ENCODE assay signal across 16 cellular contexts in genomic region chr1:95035536-95035935, GRCh38. TPM values are rescaled to one million over a fixed set of nuclear protein-coding genes. Genes with fewer than 3 reads are reported as not detected.
A peak's percentile ranks its signal among the peaks of the same experiment; 100 is the strongest.
DNase-seq lines count a peak whose midpoint lies in the region; ATAC-seq and TF ChIP-seq lines count a peak whose summit lies in the region.
"Had no signal": no experiment of that assay in that cellular context is flagged by ENCODE, and none has a peak within 500 bp of the region (broad histone marks: within the 10 kb centered on the region; RNA-seq: fewer than 3 reads in every experiment).

No MANE protein-coding gene starts in this region.

- intact Hi-C loops in thyroid gland (cut with DNase I) = no loop called here
- intact Hi-C loops in right lobe of liver (cut with DNase I) = loop anchor here in 1 of 2 donors (10.0 kb wide), 1 partner anchor 171 kb away; no protein-coding TSS in a partner anchor
- intact Hi-C loops in Right ventricle myocardium superior (cut with DNase I) = no loop called here

- 88 to 97% methylated on average over 1 of the region's 1 CpG for WGBS in thyroid gland, 2 donors
- 93% methylated on average over 1 of the region's 1 CpG for WGBS in right lobe of liver (ENCODE audit: insufficient coverage, low coverage, low lambda C conversion rate, missing lambda C conversion rate)

- H3K4me1 ChIP-seq in thyroid gland (peaks cover 0 to 5% of the 10 kb centered on the region in 2 donors), right lobe of liver (no peaks in the 10 kb centered on the region)
- H3K4me1 ChIP-seq: BE2C, upper lobe of right lung had no signal

- H3K27ac ChIP-seq in AG04450 (ENCODE audit: low read depth, low read length) (peak overlapping the region; percentile 58), thyroid gland (no peak overlapping the region), right lobe of liver (no peak overlapping the region)
- H3K27ac ChIP-seq: upper lobe of right lung had no signal

- no peaks in the 10 kb centered on the region for H3K9me3 ChIP-seq in AG04450 (ENCODE audit: control insufficient read depth, insufficient read depth, low read length)
- H3K9me3 ChIP-seq in thyroid gland = no peaks in the 10 kb centered on the region
- H3K9me3 ChIP-seq in right lobe of liver = no peaks in the 10 kb centered on the region
- H3K9me3 ChIP-seq: BE2C, mucosa of descending colon, upper lobe of right lung had no signal

- POLR2A ChIA-PET in AG04450 (lab: Yijun Ruan, JAX) = no interaction called here

- no peaks in the 10 kb centered on the region for H3K9me3 Mint-ChIP-seq in HFFc6
- H3K9me3 Mint-ChIP-seq in stimulated activated memory B cell treated with anti-CD40 and anti-IgM and Interleukin-4, amounts not matched to agents 10 μg/mL and 1 μg/mL and 100 μg/mL, for 72 hours = no peaks in the 10 kb centered on the region

- H3K27me3 Mint-ChIP-seq in HFFc6 (ENCODE audit: insufficient read depth) = no peaks in the 10 kb centered on the region
- no peaks in the 10 kb centered on the region for H3K27me3 Mint-ChIP-seq in stimulated activated memory B cell treated with anti-CD40 and anti-IgM and Interleukin-4, amounts not matched to agents 10 μg/mL and 1 μg/mL and 100 μg/mL, for 72 hours

- ATAC-seq in right lobe of liver (no peak), Right ventricle myocardium superior (ENCODE audit: poor library complexity) (no peak)
- ATAC-seq in stimulated activated memory B cell treated with anti-CD40 and anti-IgM and Interleukin-4, amounts not matched to agents 10 μg/mL and 1 μg/mL and 100 μg/mL, for 72 hours = no peak
- ATAC-seq: mucosa of descending colon, upper lobe of right lung had no signal

- TF ChIP-seq POLR2A in thyroid gland (IDR thresholded peaks at IDR 0.05) = no peak
- no peak for TF ChIP-seq POLR2A in right lobe of liver (IDR thresholded peaks at IDR 0.05)

- peaks cover 14% of the 10 kb centered on the region; the same call in 1 of the 2 replicates for H3K36me3 Mint-ChIP-seq in HFFc6 (ENCODE audit: low read depth)
- H3K36me3 Mint-ChIP-seq in stimulated activated memory B cell treated with anti-CD40 and anti-IgM and Interleukin-4, amounts not matched to agents 10 μg/mL and 1 μg/mL and 100 μg/mL, for 72 hours = no peaks in the 10 kb centered on the region

- no peak overlapping the region for H3K4me3 ChIP-seq in AG04450 (ENCODE audit: low read depth, low read length)
- no peak overlapping the region for H3K4me3 ChIP-seq in thyroid gland (replicated peaks in 1 of 3)
- H3K4me3 ChIP-seq in right lobe of liver = no peak overlapping the region
- H3K4me3 ChIP-seq: mucosa of descending colon, upper lobe of right lung had no signal

- H3K36me3 ChIP-seq in thyroid gland (no peaks in the 10 kb centered on the region), right lobe of liver (no peaks in the 10 kb centered on the region)
- H3K36me3 ChIP-seq: BE2C, upper lobe of right lung had no signal

- TF ChIP-seq CTCF in AG04450 (IDR thresholded peaks at IDR 0.05; ENCODE audit: low read depth, low read length) = no peak
- no peak for TF ChIP-seq CTCF in HFFc6 (IDR thresholded peaks at IDR 0.05)
- TF ChIP-seq CTCF in thyroid gland (IDR thresholded peaks at IDR 0.05) = no peak
- no peak for TF ChIP-seq CTCF in right lobe of liver (IDR thresholded peaks at IDR 0.05)

- H3K27me3 ChIP-seq in AG04450 (ENCODE audit: control insufficient read depth, insufficient read depth, low read length) (no peaks in the 10 kb centered on the region), thyroid gland (no peaks in the 10 kb centered on the region), right lobe of liver (no peaks in the 10 kb centered on the region)
- H3K27me3 ChIP-seq: BE2C, upper lobe of right lung had no signal

- H3K4me3 Mint-ChIP-seq in HFFc6 = no peak overlapping the region
- H3K4me3 Mint-ChIP-seq in stimulated activated memory B cell treated with anti-CD40 and anti-IgM and Interleukin-4, amounts not matched to agents 10 μg/mL and 1 μg/mL and 100 μg/mL, for 72 hours = no peak overlapping the region

- H3K27ac Mint-ChIP-seq in HFFc6 = no peak overlapping the region
- H3K27ac Mint-ChIP-seq in stimulated activated memory B cell treated with anti-CD40 and anti-IgM and Interleukin-4, amounts not matched to agents 10 μg/mL and 1 μg/mL and 100 μg/mL, for 72 hours = no peak overlapping the region

- H3K4me1 Mint-ChIP-seq in HFFc6 (ENCODE audit: low read depth) = peaks cover 7% of the 10 kb centered on the region; the same call in 1 of the 2 replicates
- H3K4me1 Mint-ChIP-seq in stimulated activated memory B cell treated with anti-CD40 and anti-IgM and Interleukin-4, amounts not matched to agents 10 μg/mL and 1 μg/mL and 100 μg/mL, for 72 hours = no peaks in the 10 kb centered on the region

- CTCF ChIA-PET in AG04450 (lab: Charles Lee) = interaction anchor here (1.5 kb wide), 1 partner anchor 181 kb away, joined by 10 read pairs; no protein-coding TSS in a partner anchor

- DNase-seq in AG04450 (ENCODE audit: low read depth, low spot score) (peak; percentile 84), HFFc6 (peak; percentile 76), amniotic stem cell (lab: John Stamatoyannopoulos, UW) (peak; percentile 61), iris pigment epithelial cell (ENCODE audit: low read depth) (peak; percentile 96), thyroid gland (no peak), right lobe of liver (no peak), Right ventricle myocardium superior (no peak)
- DNase-seq: activated CD4-positive, CD25-positive, alpha-beta regulatory T cell; aorta; BE2C; GF-D8; mucosa of descending colon; NCI-H1092; NCI-H510A; upper lobe of right lung had no signal

RNA-seq across cellular contexts. Expression of gene ALG14, which starts 37.2 kb away (rescaled TPM):
- polyA plus RNA-seq in AG04450 (2011; rRNA removed) = 2.6 and 3.1 TPM in 2 replicates
- 3.8 and 5.6 TPM in 2 replicates for polyA minus RNA-seq in AG04450 (2011; rRNA and poly(A)+ RNA removed)
- total RNA-seq in HFFc6 (2021; fragmentation: NEBNext Ultra II Directional; extraction: Animal tissue kit (Norgen Biotek cat#: 25700)) = 10 to 100 TPM in 5 of 6 experiments, 1 to 10 TPM in 1; 8.8 to 14.0 (median 11.9) TPM
- total RNA-seq in thyroid gland (1 to 10 TPM; 1.5 to 4.6 (median 3.2) TPM), right lobe of liver (1 to 10 TPM; 1.5 to 8.3 (median 5.0) TPM), Right ventricle myocardium superior (2.9 TPM)

Comparison
In these comparisons a context has a peak if more than half of its experiments do, and no peak if none do; other contexts are left out.
1. DNase-seq: peak in AG04450 (single experiment), HFFc6 (single experiment), amniotic stem cell (single experiment) and iris pigment epithelial cell (single experiment); none in thyroid gland (0 of 2), right lobe of liver (0 of 3) and Right ventricle myocardium superior (single experiment).